ENCODE assay signal across 34 cellular contexts in the genomic region with DNA sequence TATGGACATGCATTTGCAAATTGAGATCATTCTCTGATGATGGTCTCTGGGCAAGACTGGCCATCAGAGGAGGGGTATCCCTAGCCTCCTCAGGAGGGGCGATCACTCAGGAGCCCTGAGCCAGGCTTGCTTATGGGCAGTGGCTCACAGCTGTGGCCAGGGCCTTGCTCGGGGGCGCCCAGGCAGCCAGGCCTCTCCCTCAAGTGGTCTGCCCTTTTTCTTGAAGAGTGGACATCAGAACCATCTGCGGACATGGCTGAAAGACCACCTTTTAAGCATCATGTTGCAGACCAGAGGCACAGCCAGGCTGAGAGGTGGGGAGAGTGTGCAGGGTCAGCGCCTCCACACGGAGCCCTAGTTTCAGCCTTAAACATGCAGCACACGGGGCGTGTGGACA.
"Had no signal": no experiment of that assay in that cellular context is flagged by ENCODE, and none has a peak within 500 bp of the region (broad histone marks: within the 10 kb centered on the region; RNA-seq: fewer than 3 reads in every experiment).

No MANE protein-coding gene starts in this region.

- FAIRE-seq: astrocyte, TTC549 had no signal

- H3K27ac ChIP-seq: adrenal gland, body of pancreas, brain microvascular endothelial cell, breast epithelium, cardiac muscle cell, VCaP had no signal

- DNase-seq: activated B cell treated with CpG ODN at 0.5 μM for 24 hours; activated CD4-positive, alpha-beta memory T cell treated with anti-CD3 and anti-CD28 coated beads for 36 hours; activated CD4-positive, alpha-beta T cell treated with anti-CD3 and anti-CD28 coated beads for 4 hours; activated CD4-positive, alpha-beta T cell treated with anti-CD3 and anti-CD28 coated beads, Interleukin-2, amount 10 ng/mL, durations not matched to agents 24 days and 14 days; activated CD4-positive, alpha-beta T cell treated with anti-CD3 and anti-CD28 coated beads, Interleukin-2, amount 50 U/mL, for 1 hour; activated CD4-positive, alpha-beta T cell treated with anti-CD3 and anti-CD28 coated beads, Interleukin-2, amount 50 U/mL, for 4 hours; activated CD4-positive, CD25-positive, alpha-beta regulatory T cell treated with anti-CD3 and anti-CD28 coated beads, Interleukin-2, amount 50 U/mL, for 72 hours; activated CD8-positive, alpha-beta memory T cell treated with anti-CD3 and anti-CD28 coated beads, Interleukin-2, amount 50 U/mL, for 4 hours; activated CD8-positive, alpha-beta T cell treated with anti-CD3 and anti-CD28 coated beads for 36 hours; activated effector memory CD4-positive, alpha-beta T cell treated with anti-CD3 and anti-CD28 coated beads, Interleukin-2, amount 50 U/mL, for 16 hours; activated gamma-delta T cell treated with Interleukin-2 at 50 U/mL for 16 hours; activated naive CD4-positive, alpha-beta T cell; activated naive CD4-positive, alpha-beta T cell treated with anti-CD3 and anti-CD28 coated beads for 36 hours; activated naive CD4-positive, alpha-beta T cell treated with anti-CD3 and anti-CD28 coated beads, Interleukin-2, amount 50 U/mL, for 16 hours; activated naive CD8-positive, alpha-beta T cell treated with anti-CD3 and anti-CD28 coated beads for 36 hours; activated T-cell treated with anti-CD3 and anti-CD28 coated beads for 4 hours; activated T-cell treated with anti-CD3 and anti-CD28 coated beads, Interleukin-2, amount 50 U/mL, for 1 hour; activated T-cell treated with anti-CD3 and anti-CD28 coated beads, Interleukin-2, amount 50 U/mL, for 4 hours; activated T-cell treated with anti-CD3 and anti-CD28 coated beads, Interleukin-2, amount 50 U/mL, for 72 hours; adrenal gland; amniotic stem cell; body of pancreas; brain microvascular endothelial cell; caudate nucleus; cerebellar nuclear complex; T-helper 2 cell; T-helper 9 cell had no signal

- ATAC-seq: activated CD8-positive, alpha-beta T cell treated with anti-CD3 and anti-CD28 coated beads for 36 hours; activated naive CD4-positive, alpha-beta T cell treated with anti-CD3 and anti-CD28 coated beads, Interleukin-2, amount 50 U/mL, for 72 hours; activated T-cell treated with anti-CD3 and anti-CD28 coated beads, Interleukin-2, amount 50 U/mL, for 4 hours; activated T-cell treated with anti-CD3 and anti-CD28 coated beads, Interleukin-2, amount 50 U/mL, for 72 hours; activated T-helper 17 cell treated with anti-CD3 and anti-CD28 coated beads, Interleukin-2, amount 50 U/mL, for 72 hours; body of pancreas had no signal

- H3K4me3 ChIP-seq: adrenal gland, body of pancreas, breast epithelium, cardiac muscle cell had no signal

- H3K4me1 ChIP-seq: adrenal gland, breast epithelium had no signal

- H3K9me3 ChIP-seq: adrenal gland, body of pancreas had no signal

- H3K36me3 ChIP-seq: adrenal gland, brain microvascular endothelial cell, breast epithelium, cardiac muscle cell had no signal

- H3K27me3 ChIP-seq: adrenal gland, body of pancreas, brain microvascular endothelial cell, breast epithelium, cardiac muscle cell had no signal
